ENCODE assay signal across 8 cellular contexts in genomic region chr3:58568572-58569286, GRCh38. TPM values are rescaled to one million over a fixed set of nuclear protein-coding genes. Genes with fewer than 3 reads are reported as not detected.
A peak's percentile ranks its signal among the peaks of the same experiment; 100 is the strongest.
DNase-seq lines count a peak whose midpoint lies in the region; ATAC-seq, FAIRE-seq and TF ChIP-seq lines count a peak whose summit lies in the region.

No MANE protein-coding gene starts in this region.

- ATAC-seq in activated T-helper 17 cell treated with anti-CD3 and anti-CD28 coated beads, Interleukin-2, amount 50 U/mL, for 72 hours (replicated peaks) = peak; percentile 72
- ATAC-seq in HG03565 (IDR thresholded peaks at IDR 0.05; ENCODE audit: unreplicated experiment) = no peak

- no peak overlapping the region for H3K27ac ChIP-seq in HL-60 (replicated peaks)

- no peaks in the 10 kb centered on the region for H3K9me3 Mint-ChIP-seq in activated T-helper 17 cell treated with anti-CD3 and anti-CD28 coated beads, Interleukin-2, amount 50 U/mL, for 72 hours

- FAIRE-seq in G401.6 (lab: Jason Lieb, UNC) (peak; percentile 94), RCC 7860 (lab: Jason Lieb, UNC) (peak; percentile 69)

- no peaks in the 10 kb centered on the region for H3K27me3 ChIP-seq in HL-60 (ENCODE audit: insufficient read depth, poor library complexity, severe bottlenecking)

- peak; percentile 86 for TF ChIP-seq CTCF in HL-60 (IDR thresholded peaks at IDR 0.05; ENCODE audit: insufficient read depth, low read length)

- H3K4me1 Mint-ChIP-seq in activated T-helper 17 cell treated with anti-CD3 and anti-CD28 coated beads, Interleukin-2, amount 50 U/mL, for 72 hours = peaks cover 6% of the 10 kb centered on the region

- DNase-seq in HL-60 (ENCODE audit: low read depth in 1 of 2, low spot score in 1 of 2) (peak; percentile 20 to 46), RCC 7860 (ENCODE audit: low spot score) (peak; percentile 47), fibroblast of the conjunctiva (ENCODE audit: low read depth) (peak; percentile 51), nucleus accumbens (lab: John Stamatoyannopoulos, UW) (peak in 49 of 56 donors; percentile 14 to 92 (median 60)), superior temporal gyrus (ENCODE audit: extremely low spot score) (peak; percentile 96)

- H3K27ac Mint-ChIP-seq in activated T-helper 17 cell treated with anti-CD3 and anti-CD28 coated beads, Interleukin-2, amount 50 U/mL, for 72 hours = peak overlapping the region; percentile 8

- peaks cover 4% of the 10 kb centered on the region for H3K27me3 Mint-ChIP-seq in activated T-helper 17 cell treated with anti-CD3 and anti-CD28 coated beads, Interleukin-2, amount 50 U/mL, for 72 hours

- H3K4me3 Mint-ChIP-seq in activated T-helper 17 cell treated with anti-CD3 and anti-CD28 coated beads, Interleukin-2, amount 50 U/mL, for 72 hours = peak overlapping the region; percentile 5

- H3K4me3 ChIP-seq in HL-60 (replicated peaks; ENCODE audit: insufficient read depth, low read length) = no peak overlapping the region

- H3K36me3 Mint-ChIP-seq in activated T-helper 17 cell treated with anti-CD3 and anti-CD28 coated beads, Interleukin-2, amount 50 U/mL, for 72 hours (ENCODE audit: low read depth) = no peaks in the 10 kb centered on the region

RNA-seq across cellular contexts. Expression of gene FAM107A, which starts 8.5 kb away (rescaled TPM):
- total RNA-seq in activated T-helper 17 cell treated with anti-CD3 and anti-CD28 coated beads, Interleukin-2, amount 50 U/mL, for 72 hours = not detected

RNA-seq across cellular contexts. Expression of gene ACOX2, which starts 31.7 kb away (rescaled TPM):
- total RNA-seq in activated T-helper 17 cell treated with anti-CD3 and anti-CD28 coated beads, Interleukin-2, amount 50 U/mL, for 72 hours = not detected

Comparison
In these comparisons a context has a peak if more than half of its experiments do, and no peak if none do; other contexts are left out.
1. DNase-seq: peak in every context shown above with its lines; median percentile 96 in superior temporal gyrus; 60 in nucleus accumbens; 51 in fibroblast of the conjunctiva; 47 in RCC 7860; 33 in HL-60.